In genomic region chrX:10485331-10485730, GRCh38 we compare ENCODE assay signal across 29 cellular contexts.
A peak's percentile ranks its signal among the peaks of the same experiment; 100 is the strongest.
DNase-seq lines count a peak whose midpoint lies in the region; ATAC-seq and TF ChIP-seq lines count a peak whose summit lies in the region.
"Had no signal": no experiment of that assay in that cellular context is flagged by ENCODE, and none has a peak within 500 bp of the region (broad histone marks: within the 10 kb centered on the region; RNA-seq: fewer than 3 reads in every experiment).

No MANE protein-coding gene starts in this region.

- peaks cover 1% of the 10 kb centered on the region for H3K79me1 ChIP-seq in mesenchymal stem cell (replicated peaks; ENCODE audit: low read length, poor library complexity, severe bottlenecking)

- no peak overlapping the region for H2BK15ac ChIP-seq in mesenchymal stem cell (ENCODE audit: low read depth, poor library complexity, severe bottlenecking)

- H3K4me1 ChIP-seq in HUES6 (ENCODE audit: control insufficient read depth, insufficient read depth, low read length) (peaks cover 37% of the 10 kb centered on the region), mesenchymal stem cell (ENCODE audit: control insufficient read depth, insufficient read depth, low read depth, low read length) (peaks cover 4% of the 10 kb centered on the region), psoas muscle (no peaks in the 10 kb centered on the region)
- H3K4me1 ChIP-seq: Caco-2, HAP-1, spleen had no signal

- no peak overlapping the region for H3K18ac ChIP-seq in mesenchymal stem cell (ENCODE audit: low read depth in 1 of 2, low read length in 2 of 2)

- H2BK120ac ChIP-seq in mesenchymal stem cell (ENCODE audit: low read depth, low read length), result no peak overlapping the region

- H4K91ac ChIP-seq in mesenchymal stem cell (ENCODE audit: low read length), result no peak overlapping the region

- H2BK12ac ChIP-seq in mesenchymal stem cell (ENCODE audit: low read length in 2 of 2), result no peak overlapping the region

- H4K8ac ChIP-seq in mesenchymal stem cell (ENCODE audit: low read length), result no peak overlapping the region

- H3K23ac ChIP-seq in mesenchymal stem cell (ENCODE audit: low read length in 2 of 2), result no peak overlapping the region

- no peaks in the 10 kb centered on the region; the same call in 1 of the 2 replicates for H3K27me3 ChIP-seq in HUES6 (ENCODE audit: control insufficient read depth, insufficient read depth, low read length)
- H3K27me3 ChIP-seq in mesenchymal stem cell (ENCODE audit: control insufficient read depth in 1 of 2, insufficient read depth in 1 of 2, low read length in 2 of 2), result no peaks in the 10 kb centered on the region
- H3K27me3 ChIP-seq in psoas muscle (ENCODE audit: insufficient read depth in 3 of 3, low read length in 2 of 3), result no peaks in the 10 kb centered on the region
- H3K27me3 ChIP-seq: spleen had no signal

- no peak overlapping the region for H3K4ac ChIP-seq in mesenchymal stem cell (ENCODE audit: low read depth in 1 of 2, low read length in 2 of 2)

- WGBS in mesenchymal stem cell, result no CpG with 5 or more reads among the region's 3 CpGs
- 73 to 96% (median 90%) methylated on average over 3 of the region's 3 CpGs for WGBS in psoas muscle, 3 donors

- peak; percentile 11 for DNase-seq in AG08395 (ENCODE audit: low spot score)
- peak; percentile 5 for DNase-seq in dermis blood vessel endothelial cell
- DNase-seq in mesenchymal stem cell, result no peak
- no peak for DNase-seq in NCI-H524 (lab: John Stamatoyannopoulos, UW)
- no peak for DNase-seq in psoas muscle
- no peak for DNase-seq in ureter (ENCODE audit: low spot score)
- DNase-seq in occipital lobe (lab: John Stamatoyannopoulos, UW), result no peak
- DNase-seq: activated CD4-positive, alpha-beta T cell treated with anti-CD3 and anti-CD28 coated beads for 36 hours; activated CD8-positive, alpha-beta T cell treated with anti-CD3 and anti-CD28 coated beads, Interleukin-2, amount 10 ng/mL, durations not matched to agents 7 days and 5 days; activated gamma-delta T cell; activated naive CD8-positive, alpha-beta T cell treated with anti-CD3 and anti-CD28 coated beads, Interleukin-2, amount 10 ng/mL, durations not matched to agents 7 days and 5 days; activated T-cell treated with anti-CD3 and anti-CD28 coated beads for 4 hours; Caco-2; central memory CD4-positive, alpha-beta T cell; DMS79 treated with DMSO at 0.1 percent for 48 hours; foreskin fibroblast; Karpas-422; left cardiac atrium; mesendoderm; NCI-H1436; NCI-H2107; NCI-H446 treated with DMSO at 0.1 percent for 48 hours; nucleus accumbens; retina; spleen; T-helper 2 cell had no signal

- no peak overlapping the region for H3K14ac ChIP-seq in mesenchymal stem cell (ENCODE audit: low read length in 2 of 2)

- H3K4me3 ChIP-seq in HUES6 (ENCODE audit: low read depth, low read length), result no peak overlapping the region
- no peak overlapping the region for H3K4me3 ChIP-seq in mesenchymal stem cell (ENCODE audit: insufficient read depth in 1 of 2, low read depth in 1 of 2, low read length in 2 of 2)
- H3K4me3 ChIP-seq in psoas muscle, result no peak overlapping the region
- H3K4me3 ChIP-seq: BLaER1 treated with 17β-estradiol and CSF1 and Interleukin-3, amounts not matched to agents 10 nM and 100 nM; HAP-1; spleen had no signal

- H2BK5ac ChIP-seq in mesenchymal stem cell (ENCODE audit: low read depth, low read length, poor library complexity, severe bottlenecking), result no peak overlapping the region

- intact Hi-C loops in psoas muscle (cut with DNase I), result no loop called here

- H3K4me2 ChIP-seq in mesenchymal stem cell (ENCODE audit: low read length, poor library complexity, severe bottlenecking), result no peak overlapping the region
- H3K4me2 ChIP-seq: BLaER1 treated with 17β-estradiol and CSF1 and Interleukin-3, amounts not matched to agents 10 nM and 100 nM had no signal

- H3K27ac ChIP-seq in HUES6 (ENCODE audit: low read depth, low read length) (0 out of 2 replicates have a peak overlapping the region, but pooled peaks have one; percentile 9), mesenchymal stem cell (ENCODE audit: low read length, poor library complexity, severe bottlenecking) (peak overlapping the region; percentile 58), psoas muscle (no peak overlapping the region)
- H3K27ac ChIP-seq: BLaER1 treated with 17β-estradiol and CSF1 and Interleukin-3, amounts not matched to agents 10 nM and 100 nM; spleen had no signal

- no peak for TF ChIP-seq CTCF in psoas muscle (IDR thresholded peaks at IDR 0.05)

- no peak for ATAC-seq in psoas muscle
- ATAC-seq: activated CD4-positive, alpha-beta T cell treated with anti-CD3 and anti-CD28 coated beads for 36 hours; activated CD8-positive, alpha-beta T cell treated with anti-CD3 and anti-CD28 coated beads, Interleukin-2, amount 10 ng/mL, durations not matched to agents 7 days and 5 days; left cardiac atrium had no signal

- H2AK5ac ChIP-seq in mesenchymal stem cell (ENCODE audit: low read length, severe bottlenecking), result no peak overlapping the region

- H3K9ac ChIP-seq in HUES6 (ENCODE audit: low read length), result no peak overlapping the region
- H3K9ac ChIP-seq in mesenchymal stem cell (ENCODE audit: low read length), result no peak overlapping the region
- H3K9ac ChIP-seq: BLaER1 treated with 17β-estradiol and CSF1 and Interleukin-3, amounts not matched to agents 10 nM and 100 nM had no signal

- no peaks in the 10 kb centered on the region for H3K9me3 ChIP-seq in HUES6 (ENCODE audit: control insufficient read depth, insufficient read depth, low read depth, low read length)
- H3K9me3 ChIP-seq in mesenchymal stem cell (ENCODE audit: control insufficient read depth, low read length), result no peaks in the 10 kb centered on the region
- no peaks in the 10 kb centered on the region for H3K9me3 ChIP-seq in psoas muscle
- H3K9me3 ChIP-seq: BLaER1 treated with 17β-estradiol and CSF1 and Interleukin-3, amounts not matched to agents 10 nM and 100 nM; Caco-2; HAP-1; spleen had no signal

- peaks cover 31% of the 10 kb centered on the region for H3K36me3 ChIP-seq in HUES6 (ENCODE audit: control insufficient read depth, insufficient read depth, low read length)
- H3K36me3 ChIP-seq in mesenchymal stem cell (ENCODE audit: control insufficient read depth in 1 of 2, insufficient read depth in 2 of 2, low read depth in 1 of 2, low read length in 2 of 2), result no peaks in the 10 kb centered on the region
- H3K36me3 ChIP-seq in psoas muscle (ENCODE audit: insufficient read depth in 1 of 2, low read depth in 1 of 2), result no peaks in the 10 kb centered on the region
- H3K36me3 ChIP-seq: BLaER1 treated with 17β-estradiol and CSF1 and Interleukin-3, amounts not matched to agents 10 nM and 100 nM; HAP-1; spleen had no signal

- no peak overlapping the region for H2AFZ ChIP-seq in mesenchymal stem cell (ENCODE audit: low read depth, low read length)

Comparison
In these comparisons a context has a peak if more than half of its experiments do, and no peak if none do; other contexts are left out.
1. DNase-seq: peak in AG08395 (single experiment) and dermis blood vessel endothelial cell (single experiment); none in mesenchymal stem cell (single experiment), NCI-H524 (0 of 2), psoas muscle (0 of 2), ureter (single experiment) and occipital lobe (single experiment).